ENCODE assay signal across 11 cellular contexts in genomic region chr4:792729-793108, GRCh38. TPM values are rescaled to one million over a fixed set of nuclear protein-coding genes. Genes with fewer than 3 reads are reported as not detected.
DNase-seq lines count a peak whose midpoint lies in the region; ATAC-seq, FAIRE-seq and TF ChIP-seq lines count a peak whose summit lies in the region.
"Had no signal": no experiment of that assay in that cellular context is flagged by ENCODE, and none has a peak within 500 bp of the region (broad histone marks: within the 10 kb centered on the region; RNA-seq: fewer than 3 reads in every experiment).

No MANE protein-coding gene starts in this region.

- H4K20me1 ChIP-seq in DND-41 (ENCODE audit: insufficient read depth, low read length): no peaks in the 10 kb centered on the region
- peaks cover 8% of the 10 kb centered on the region for H4K20me1 ChIP-seq in astrocyte (ENCODE audit: insufficient read depth, low read length)

- no peak overlapping the region for H3K4ac ChIP-seq in neuronal stem cell (ENCODE audit: low read length)

- TF ChIP-seq CTCF in DND-41 (IDR thresholded peaks at IDR 0.05; ENCODE audit: borderline replicate concordance, extremely low read depth, low read length, poor library complexity, severe bottlenecking) (no peak), LNCaP clone FGC (IDR thresholded peaks at IDR 0.05; ENCODE audit: control insufficient read depth, extremely low read depth, insufficient read depth) (no peak), astrocyte (IDR thresholded peaks at IDR 0.05; ENCODE audit: insufficient read depth, low read depth, low read length) (no peak)

- no peak overlapping the region for H4K8ac ChIP-seq in neuronal stem cell (ENCODE audit: low read depth, low read length)

- no peak overlapping the region for H3K4me3 Mint-ChIP-seq in astrocyte (ENCODE audit: unreplicated experiment)

- peak overlapping the region; percentile 60 for H3K23ac ChIP-seq in neuronal stem cell (ENCODE audit: low read depth, low read length, poor library complexity)

- H3K4me3 ChIP-seq in DND-41 (ENCODE audit: low read depth in 1 of 2, low read length in 2 of 2) (no peak overlapping the region), LNCaP clone FGC (ENCODE audit: low read depth, low read length) (peak overlapping the region; percentile 48), astrocyte (ENCODE audit: insufficient read depth, low read depth, low read length) (no peak overlapping the region), neuronal stem cell (ENCODE audit: low read length in 2 of 2) (peak overlapping the region in 1 of 2 donors; percentile 47)

- peak overlapping the region; percentile 56 for H2AK5ac ChIP-seq in neuronal stem cell (ENCODE audit: low read depth, low read length)

- FAIRE-seq in astrocyte (lab: Jason Lieb, UNC) (no peak), GM19239 (lab: Jason Lieb, UNC) (no peak)

- no CpG with 5 or more reads among the region's 15 CpGs for WGBS in neuronal stem cell (ENCODE audit: extremely low coverage in 2 of 2, insufficient read length in 2 of 2, insufficient replicate concordance in 1 of 2), 2 donors

- H3K27me3 ChIP-seq in DND-41 (ENCODE audit: insufficient read depth, low read length, poor library complexity) (no peaks in the 10 kb centered on the region), astrocyte (ENCODE audit: insufficient read depth, low read length) (peaks cover 49% of the 10 kb centered on the region), neuronal stem cell (ENCODE audit: control insufficient read depth in 3 of 3, insufficient read depth in 3 of 3, low read depth in 1 of 3, low read length in 3 of 3) (peaks cover 3 to 59% (median 55%) of the 10 kb centered on the region in 3 experiments)

- H3K9ac ChIP-seq in DND-41 (ENCODE audit: low read depth, low read length): no peak overlapping the region
- no peak overlapping the region for H3K9ac ChIP-seq in astrocyte (ENCODE audit: low read length)
- peak overlapping the region; percentile 78 for H3K9ac ChIP-seq in neuronal stem cell (ENCODE audit: low read depth, low read length, poor library complexity)

- H3K9me3 Mint-ChIP-seq in astrocyte (ENCODE audit: unreplicated experiment): no peaks in the 10 kb centered on the region

- H3K18ac ChIP-seq in neuronal stem cell (ENCODE audit: low read length): peak overlapping the region; percentile 76

- no peak overlapping the region for H2BK120ac ChIP-seq in neuronal stem cell (ENCODE audit: low read depth, low read length)

- H3K27me3 Mint-ChIP-seq in astrocyte (ENCODE audit: low read depth, unreplicated experiment): peaks cover 52% of the 10 kb centered on the region

- H3K36me3 ChIP-seq in DND-41 (ENCODE audit: insufficient read depth, low read length): no peaks in the 10 kb centered on the region
- no peaks in the 10 kb centered on the region for H3K36me3 ChIP-seq in astrocyte (ENCODE audit: insufficient read depth, low read length)
- H3K36me3 ChIP-seq in neuronal stem cell (replicated peaks in 1 of 2; ENCODE audit: control insufficient read depth in 2 of 2, insufficient read depth in 2 of 2, low read length in 2 of 2): no peaks in the 10 kb centered on the region

- H3K4me1 ChIP-seq in DND-41 (ENCODE audit: insufficient read depth, low read length) (no peaks in the 10 kb centered on the region), astrocyte (ENCODE audit: insufficient read depth, low read length) (peaks cover 3% of the 10 kb centered on the region), neuronal stem cell (ENCODE audit: control insufficient read depth in 2 of 2, insufficient read depth in 1 of 2, low read depth in 1 of 2, low read length in 2 of 2) (peaks cover 8 to 24% of the 10 kb centered on the region in 2 donors)

- ATAC-seq in DND-41 (ENCODE audit: insufficient read depth, low read depth) (0 out of 3 replicates have a peak, but pooled peaks have one; percentile 23), HG03521 (IDR thresholded peaks at IDR 0.05; ENCODE audit: unreplicated experiment) (no peak), GM18502 (IDR thresholded peaks at IDR 0.05; ENCODE audit: poor library complexity, unreplicated experiment) (no peak)

- H3K4me2 ChIP-seq in DND-41 (ENCODE audit: insufficient read depth, low read length): no peak overlapping the region
- peak overlapping the region; percentile 52 for H3K4me2 ChIP-seq in astrocyte (ENCODE audit: low read length)
- no peak overlapping the region for H3K4me2 ChIP-seq in neuronal stem cell (ENCODE audit: insufficient read depth, low read length, poor library complexity, severe bottlenecking)

- H3K4me1 Mint-ChIP-seq in astrocyte (ENCODE audit: low read depth, unreplicated experiment): no peaks in the 10 kb centered on the region

- H2BK15ac ChIP-seq in neuronal stem cell (ENCODE audit: low read length): peak overlapping the region; percentile 17

- peak overlapping the region; percentile 97 for H2BK12ac ChIP-seq in neuronal stem cell (ENCODE audit: low read length)

- peak; percentile 35 for DNase-seq in DND-41
- no peak for DNase-seq in LNCaP clone FGC (ENCODE audit: low read depth)
- no peak for DNase-seq in astrocyte (ENCODE audit: low read depth)
- no peak for DNase-seq in neuronal stem cell (ENCODE audit: low spot score)
- DNase-seq in GM19239 (ENCODE audit: insufficient read length, low spot score): no peak
- no peak for DNase-seq in activated gamma-delta T cell (lab: John Stamatoyannopoulos, UW)
- DNase-seq: activated CD8-positive, alpha-beta memory T cell treated with anti-CD3 and anti-CD28 coated beads for 24 hours; NCI-H2171; SHP77 had no signal

- H3K79me2 ChIP-seq in DND-41 (ENCODE audit: insufficient read depth, low read length) (no peaks in the 10 kb centered on the region), astrocyte (ENCODE audit: insufficient read depth, low read length) (no peaks in the 10 kb centered on the region)

- peak overlapping the region; percentile 75 for H3K27ac Mint-ChIP-seq in astrocyte (ENCODE audit: unreplicated experiment)

- no peak overlapping the region for H2AFZ ChIP-seq in DND-41 (ENCODE audit: low read depth, low read length)
- H2AFZ ChIP-seq in astrocyte (ENCODE audit: low read depth, low read length): no peak overlapping the region
- no peak overlapping the region for H2AFZ ChIP-seq in neuronal stem cell (ENCODE audit: low read length)

- H3K36me3 Mint-ChIP-seq in astrocyte (ENCODE audit: low read depth, unreplicated experiment): no peaks in the 10 kb centered on the region

- peak overlapping the region; percentile 99 for H3K14ac ChIP-seq in neuronal stem cell (ENCODE audit: low read length)

- no peak overlapping the region for H2BK5ac ChIP-seq in neuronal stem cell (ENCODE audit: low read length)

- no peak overlapping the region for H3K27ac ChIP-seq in DND-41 (ENCODE audit: low read length)
- H3K27ac ChIP-seq in astrocyte (ENCODE audit: low read depth, low read length): no peak overlapping the region
- no peak overlapping the region for H3K27ac ChIP-seq in neuronal stem cell (replicated peaks; ENCODE audit: low read length)

- H4K91ac ChIP-seq in neuronal stem cell (ENCODE audit: low read depth, low read length, poor library complexity): no peak overlapping the region

- H3K79me1 ChIP-seq in neuronal stem cell (ENCODE audit: low read depth, low read length): peaks cover 3% of the 10 kb centered on the region

- H3K9me3 ChIP-seq in DND-41 (ENCODE audit: insufficient read depth, low read length, severe bottlenecking) (no peaks in the 10 kb centered on the region), astrocyte (ENCODE audit: insufficient read depth, low read depth, low read length) (no peaks in the 10 kb centered on the region), neuronal stem cell (replicated peaks in 1 of 2; ENCODE audit: control insufficient read depth in 2 of 2, insufficient read depth in 1 of 2, low read depth in 1 of 2, low read length in 2 of 2) (no peaks in the 10 kb centered on the region)

RNA-seq across cellular contexts. Expression of gene CPLX1, which starts 33.2 kb away (rescaled TPM):
- 0.41 and 1.9 TPM in 2 replicates for total RNA-seq in astrocyte
- 0.13 TPM for polyA plus RNA-seq in neuronal stem cell (2013, experiment 1 of 2)
- polyA plus RNA-seq in neuronal stem cell (2013, experiment 2 of 2): 0.12 TPM
